1 cellular context compared by ENCODE assay signal in the genomic region with DNA sequence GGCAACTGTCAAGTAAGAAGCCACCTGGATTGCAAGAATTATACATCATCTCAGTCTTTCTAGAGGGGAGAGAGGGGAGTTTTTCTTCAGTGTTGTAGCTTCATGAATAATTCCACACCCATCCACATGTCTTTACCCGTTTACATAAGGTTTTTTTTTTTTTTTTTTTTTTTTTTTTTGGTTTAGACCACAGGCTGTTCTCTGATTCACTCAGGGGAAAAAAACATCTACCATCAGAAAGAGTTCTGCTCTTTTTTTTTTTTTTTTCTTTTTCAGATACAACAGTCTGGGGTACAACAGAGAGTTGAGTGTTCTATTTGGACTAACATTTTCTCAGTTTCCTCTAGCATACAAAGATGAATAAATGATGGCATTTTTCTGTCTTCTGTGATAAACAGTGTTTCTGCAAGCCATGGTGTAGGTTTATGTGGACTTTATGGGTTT.
TF ChIP-seq lines count a peak whose summit lies in the region.

No MANE protein-coding gene starts in this region.

TF ChIP-seq in HCT116, 20 proteins besides CTCF, POLR2A, EP300 and RAD21 (continued from another document):
- TF ChIP-seq POLR2AphosphoS5 (IDR thresholded peaks at IDR 0.05; ENCODE audit: low read depth, low read length) (no peak), ZNF274 (IDR thresholded peaks at IDR 0.05; ENCODE audit: low read depth, low read length) (no peak), SRF (IDR thresholded peaks at IDR 0.05; ENCODE audit: low read depth) (no peak), EZH2phosphoT487 (IDR thresholded peaks at IDR 0.05; ENCODE audit: borderline replicate concordance) (no peak)
